8 cellular contexts compared by ENCODE assay signal in the genomic region with DNA sequence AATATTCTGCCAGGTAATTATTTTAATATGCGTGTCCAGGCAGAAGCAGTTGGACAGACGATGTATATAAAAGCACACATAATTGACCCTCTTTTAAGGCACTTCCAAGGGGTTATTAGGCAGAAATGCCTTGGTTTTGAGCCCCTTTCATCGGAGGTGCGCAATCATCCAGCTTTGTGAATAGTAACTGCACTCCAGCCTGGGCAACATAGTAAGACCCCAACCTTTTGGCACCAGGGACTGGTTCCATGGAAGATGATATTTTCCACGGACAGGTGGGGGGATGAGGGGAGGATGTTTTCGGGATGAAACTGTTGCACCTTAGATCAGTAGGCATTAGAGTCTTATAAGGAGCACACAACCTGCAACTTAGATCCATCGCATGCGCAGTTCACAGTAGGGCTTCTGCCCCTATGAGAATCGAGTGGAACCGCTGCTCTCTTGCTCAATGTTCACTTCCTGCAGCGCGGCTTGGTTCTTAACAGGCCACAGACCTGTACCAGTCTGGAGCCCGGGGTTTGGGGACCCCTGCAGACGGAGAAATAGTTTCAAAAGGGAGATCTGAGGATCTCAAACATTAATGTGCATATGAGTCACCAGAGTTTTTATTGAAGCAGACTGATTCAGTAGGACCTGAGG. TPM values are rescaled to one million over a fixed set of nuclear protein-coding genes. Genes with fewer than 3 reads are reported as not detected.
DNase-seq lines count a peak whose midpoint lies in the region; ATAC-seq and TF ChIP-seq lines count a peak whose summit lies in the region.

No MANE protein-coding gene starts in this region.

- DNase-seq in mammary epithelial cell (no peak), MCF 10A (ENCODE audit: unreplicated experiment) (no peak), Calu3 (no peak), ACHN (no peak)
- peak; percentile 32 for DNase-seq in T-helper 2 cell treated with Interferon-gamma antibody and Interleukin-4, amounts not matched to agents 5 μg/mL and 100 μg/mL, for 36 hours (ENCODE audit: low spot score)
- DNase-seq in stimulated activated CD4-positive, alpha-beta T cell treated with anti-CD3 and anti-CD28 coated beads, Interleukin-1b, Interleukin-23, amount 100 ng/mL, for 48 hours: peak; percentile 65

- peak overlapping the region; percentile 95 for H3K4me2 ChIP-seq in mammary epithelial cell (ENCODE audit: insufficient read depth, low read depth, low read length)

- H3K9me3 Mint-ChIP-seq in MCF 10A (ENCODE audit: unreplicated experiment): no peaks in the 10 kb centered on the region
- H3K9me3 Mint-ChIP-seq in T-helper 2 cell treated with Interferon-gamma antibody and Interleukin-4, amounts not matched to agents 5 μg/mL and 100 μg/mL, for 36 hours: peaks cover 10% of the 10 kb centered on the region
- H3K9me3 Mint-ChIP-seq in dendritic cell treated with granulocyte-macrophage colony-stimulating factor and Interleukin-4, amounts not matched to agents 40 ng/mL and 50 ng/mL, for 4 days: no peaks in the 10 kb centered on the region
- H3K9me3 Mint-ChIP-seq in Calu3 (ENCODE audit: low read depth, unreplicated experiment): peaks cover 4% of the 10 kb centered on the region

- no peak for ATAC-seq in GM19395 (IDR thresholded peaks at IDR 0.05; ENCODE audit: unreplicated experiment)

- dilution Hi-C loops in mammary epithelial cell (cut with HindIII; ENCODE audit: low sequenced_read_pairs): no loop called here

- H3K9ac ChIP-seq in mammary epithelial cell (ENCODE audit: insufficient read depth, low read length): no peak overlapping the region

- H3K27me3 ChIP-seq in mammary epithelial cell (ENCODE audit: insufficient read depth, low read length): peaks cover 2% of the 10 kb centered on the region

- no peaks in the 10 kb centered on the region for H3K36me3 ChIP-seq in mammary epithelial cell (ENCODE audit: insufficient read depth, low read length)

- intact Hi-C loops in mammary epithelial cell (cut with micrococcal nuclease) (no loop called here), MCF 10A (cut with micrococcal nuclease) (no loop called here), Calu3 (cut with micrococcal nuclease; ENCODE audit: unreplicated experiment) (no loop called here)
- intact Hi-C loops in dendritic cell treated with granulocyte-macrophage colony-stimulating factor and Interleukin-4, amounts not matched to agents 40 ng/mL and 50 ng/mL, for 4 days (cut with micrococcal nuclease): loop anchor here (5.0 kb wide), 2 partner anchors 49 to 51 kb away; a partner anchor contains a TSS

- CTCF ChIA-PET in mammary epithelial cell (lab: Charles Lee; ENCODE audit: low non-redundant PET): interaction anchor here (0.8 kb wide), 1 partner anchor 54 kb away, joined by 5 read pairs; no protein-coding TSS in a partner anchor
- CTCF ChIA-PET in MCF 10A (lab: Yijun Ruan, JAX): no interaction called here
- CTCF ChIA-PET in Calu3 (lab: Charles Lee): no interaction called here

- BruUV-seq in mammary epithelial cell (replicated peaks; lab: Mats Ljungman, UMichigan): no TSS peak
- BruUV-seq in MCF 10A (replicated peaks; lab: Mats Ljungman, UMichigan): no TSS peak
- no TSS peak for BruUV-seq in Calu3 (replicated peaks; lab: Mats Ljungman, UMichigan)

- H3K4me3 ChIP-seq in mammary epithelial cell (replicated peaks in 1 of 3; ENCODE audit: insufficient read depth in 1 of 3, low read depth in 2 of 3, low read length in 3 of 3): peak overlapping the region in 1 of 3 experiments; percentile 81

- no peak overlapping the region for H3K4me3 Mint-ChIP-seq in MCF 10A (ENCODE audit: unreplicated experiment)
- peak overlapping the region; percentile 87 for H3K4me3 Mint-ChIP-seq in T-helper 2 cell treated with Interferon-gamma antibody and Interleukin-4, amounts not matched to agents 5 μg/mL and 100 μg/mL, for 36 hours
- peak overlapping the region; percentile 87 for H3K4me3 Mint-ChIP-seq in dendritic cell treated with granulocyte-macrophage colony-stimulating factor and Interleukin-4, amounts not matched to agents 40 ng/mL and 50 ng/mL, for 4 days
- H3K4me3 Mint-ChIP-seq in Calu3 (ENCODE audit: low read depth, unreplicated experiment): no peak overlapping the region

- H3K4me1 ChIP-seq in mammary epithelial cell (ENCODE audit: insufficient read depth, low read length): peaks cover 14% of the 10 kb centered on the region

- WGBS in mammary epithelial cell (ENCODE audit: low coverage, missing lambda C conversion rate): 80% methylated on average over 14 of the region's 14 CpGs

- in situ Hi-C loops in mammary epithelial cell (cut with MboI; ENCODE audit: low sequenced_read_pairs in 2 of 2) (no loop called here), ACHN (cut with HindIII; ENCODE audit: low pct_ligation_motif_present, low pct_unique_long_range_greater_than_20kb, low sequenced_read_pairs) (no loop called here)

- H3K27ac ChIP-seq in mammary epithelial cell (ENCODE audit: insufficient read depth, low read depth, low read length): no peak overlapping the region

- no peaks in the 10 kb centered on the region for H3K9me3 ChIP-seq in mammary epithelial cell (replicated peaks; ENCODE audit: insufficient read depth, low read length)

- no peaks in the 10 kb centered on the region for H3K36me3 Mint-ChIP-seq in MCF 10A (ENCODE audit: insufficient read depth, unreplicated experiment)
- H3K36me3 Mint-ChIP-seq in T-helper 2 cell treated with Interferon-gamma antibody and Interleukin-4, amounts not matched to agents 5 μg/mL and 100 μg/mL, for 36 hours (ENCODE audit: low read depth): peaks cover 16% of the 10 kb centered on the region
- no peaks in the 10 kb centered on the region for H3K36me3 Mint-ChIP-seq in dendritic cell treated with granulocyte-macrophage colony-stimulating factor and Interleukin-4, amounts not matched to agents 40 ng/mL and 50 ng/mL, for 4 days (ENCODE audit: low read depth)
- H3K36me3 Mint-ChIP-seq in Calu3 (ENCODE audit: insufficient read depth, unreplicated experiment): peaks cover 16% of the 10 kb centered on the region

- peaks cover 12% of the 10 kb centered on the region for H3K27me3 Mint-ChIP-seq in MCF 10A (ENCODE audit: insufficient read depth, unreplicated experiment)
- H3K27me3 Mint-ChIP-seq in T-helper 2 cell treated with Interferon-gamma antibody and Interleukin-4, amounts not matched to agents 5 μg/mL and 100 μg/mL, for 36 hours (ENCODE audit: low read depth): peaks cover 34% of the 10 kb centered on the region
- H3K27me3 Mint-ChIP-seq in dendritic cell treated with granulocyte-macrophage colony-stimulating factor and Interleukin-4, amounts not matched to agents 40 ng/mL and 50 ng/mL, for 4 days: peaks cover 32% of the 10 kb centered on the region
- peaks cover 13% of the 10 kb centered on the region for H3K27me3 Mint-ChIP-seq in Calu3 (ENCODE audit: unreplicated experiment)

- H3K79me2 ChIP-seq in mammary epithelial cell (ENCODE audit: insufficient read depth, low read length): no peaks in the 10 kb centered on the region

- H2AFZ ChIP-seq in mammary epithelial cell (ENCODE audit: low read depth, low read length): peak overlapping the region; percentile 97

- H4K20me1 ChIP-seq in mammary epithelial cell (ENCODE audit: insufficient read depth, low read length): no peaks in the 10 kb centered on the region

- POLR2A ChIA-PET in MCF 10A (lab: Yijun Ruan, JAX): no interaction called here

- TF ChIP-seq CTCF in mammary epithelial cell (conservative IDR thresholded peaks at IDR 0.05 in 1 of 2, IDR thresholded peaks at IDR 0.05 in 1 of 2; ENCODE audit: extremely low read depth in 1 of 2, insufficient read depth in 1 of 2, low read depth in 1 of 2, low read length in 2 of 2) (no peak), MCF 10A (IDR thresholded peaks at IDR 0.05; ENCODE audit: unreplicated experiment) (no peak), Calu3 (IDR thresholded peaks at IDR 0.05; ENCODE audit: unreplicated experiment) (no peak)

- peaks cover 6% of the 10 kb centered on the region for H3K4me1 Mint-ChIP-seq in MCF 10A (ENCODE audit: insufficient read depth, unreplicated experiment)
- H3K4me1 Mint-ChIP-seq in T-helper 2 cell treated with Interferon-gamma antibody and Interleukin-4, amounts not matched to agents 5 μg/mL and 100 μg/mL, for 36 hours (ENCODE audit: low read depth): peaks cover 39% of the 10 kb centered on the region
- peaks cover 34% of the 10 kb centered on the region for H3K4me1 Mint-ChIP-seq in dendritic cell treated with granulocyte-macrophage colony-stimulating factor and Interleukin-4, amounts not matched to agents 40 ng/mL and 50 ng/mL, for 4 days (ENCODE audit: low read depth)
- peaks cover 18% of the 10 kb centered on the region for H3K4me1 Mint-ChIP-seq in Calu3 (ENCODE audit: low read depth, unreplicated experiment)

- H3K27ac Mint-ChIP-seq in MCF 10A (ENCODE audit: low read depth, unreplicated experiment) (no peak overlapping the region), Calu3 (ENCODE audit: unreplicated experiment) (no peak overlapping the region)
- H3K27ac Mint-ChIP-seq in T-helper 2 cell treated with Interferon-gamma antibody and Interleukin-4, amounts not matched to agents 5 μg/mL and 100 μg/mL, for 36 hours: peak overlapping the region; percentile 67
- H3K27ac Mint-ChIP-seq in dendritic cell treated with granulocyte-macrophage colony-stimulating factor and Interleukin-4, amounts not matched to agents 40 ng/mL and 50 ng/mL, for 4 days: no peak overlapping the region

RNA-seq across cellular contexts. Expression of a gene that starts 1.8 kb away (rescaled TPM):
- 1 to 10 TPM; 1.2 to 1.6 TPM for total RNA-seq in mammary epithelial cell
- polyA plus RNA-seq in mammary epithelial cell: 1.9 TPM
- polyA minus RNA-seq in mammary epithelial cell: 1.6 TPM
- 3.0 and 3.1 TPM in 2 replicates for total RNA-seq in MCF 10A (2022)
- total RNA-seq in Calu3 (2022): 12.2 and 12.6 TPM in 2 replicates

RNA-seq across cellular contexts. Expression of a gene that starts 49.5 kb away (rescaled TPM):
- total RNA-seq in mammary epithelial cell (10 to 100 TPM; 17.0 to 21.2 TPM), MCF 10A (2022) (0.70 and 1.3 TPM in 2 replicates), Calu3 (2022) (12.4 and 14.1 TPM in 2 replicates)
- 9.4 TPM for polyA plus RNA-seq in mammary epithelial cell
- 10.6 TPM for polyA minus RNA-seq in mammary epithelial cell

Comparison
In these comparisons a context has a peak if more than half of its experiments do, and no peak if none do; other contexts are left out.
1. DNase-seq: peak in T-helper 2 cell treated with Interferon-gamma antibody and Interleukin-4, amounts not matched to agents 5 μg/mL and 100 μg/mL, for 36 hours (single experiment) and stimulated activated CD4-positive, alpha-beta T cell treated with anti-CD3 and anti-CD28 coated beads, Interleukin-1b, Interleukin-23, amount 100 ng/mL, for 48 hours (single experiment); none in mammary epithelial cell (single experiment), MCF 10A (single experiment), Calu3 (single experiment) and ACHN (single experiment).
2. H3K4me3 Mint-ChIP-seq: peak in T-helper 2 cell treated with Interferon-gamma antibody and Interleukin-4, amounts not matched to agents 5 μg/mL and 100 μg/mL, for 36 hours (single experiment) and dendritic cell treated with granulocyte-macrophage colony-stimulating factor and Interleukin-4, amounts not matched to agents 40 ng/mL and 50 ng/mL, for 4 days (single experiment); none in MCF 10A (single experiment) and Calu3 (single experiment).